Comparison of ENCODE assay signal across 8 cellular contexts in the genomic region with DNA sequence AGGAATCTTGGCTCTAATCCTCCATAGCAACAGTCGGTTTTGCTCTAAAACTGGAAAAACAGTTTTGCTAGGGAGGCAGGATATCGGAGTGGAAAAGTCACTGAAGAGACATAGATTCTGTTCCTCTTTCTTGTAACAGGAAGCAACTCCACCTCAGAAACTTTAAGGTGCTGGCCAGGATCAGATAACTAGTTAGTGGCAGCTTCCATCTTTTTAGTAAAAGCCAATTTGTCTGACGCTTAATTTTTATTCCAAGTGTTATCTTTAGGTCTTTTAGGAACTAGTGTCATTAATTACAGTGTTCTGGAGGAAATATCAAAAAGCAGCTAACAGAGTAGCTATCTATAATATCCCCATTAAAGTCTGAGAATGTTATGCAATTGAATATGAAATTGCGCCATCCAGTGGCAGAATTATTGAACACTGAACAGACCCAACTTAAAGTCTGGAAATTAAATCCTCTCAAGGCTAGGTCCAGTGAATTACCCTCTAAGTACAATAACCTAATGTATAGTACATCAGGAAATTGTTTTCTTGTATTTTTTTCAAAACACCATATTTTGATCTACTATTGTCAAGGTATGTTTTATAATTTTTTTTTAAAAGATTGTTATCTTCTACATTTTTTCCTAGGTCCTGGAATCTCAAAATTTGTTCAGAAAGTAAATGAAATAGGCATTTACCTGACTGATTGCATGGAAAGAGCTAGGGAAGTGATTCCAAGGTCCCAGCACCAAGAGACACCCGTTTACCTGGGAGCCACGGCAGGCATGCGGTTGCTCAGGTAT.
DNase-seq lines count a peak whose midpoint lies in the region; ATAC-seq and TF ChIP-seq lines count a peak whose summit lies in the region.

No MANE protein-coding gene starts in this region.

- H3K36me3 ChIP-seq in lung (ENCODE audit: control insufficient read depth in 2 of 2, insufficient read depth in 2 of 2, low read length in 2 of 2) (no peaks in the 10 kb centered on the region), transverse colon (no peaks in the 10 kb centered on the region)

- H3K4me1 Mint-ChIP-seq in IgD-negative memory B cell = peaks cover 39 to 45% (median 40%) of the 10 kb centered on the region in 3 donors
- peaks cover 43% of the 10 kb centered on the region for H3K4me1 Mint-ChIP-seq in dendritic cell treated with granulocyte-macrophage colony-stimulating factor and Interleukin-4, amounts not matched to agents 40 ng/mL and 50 ng/mL, for 4 days (ENCODE audit: low read depth)

- 33 to 35% methylated on average over 7 of the region's 7 CpGs for WGBS in lung, 2 donors
- WGBS in transverse colon (ENCODE audit: low coverage in 1 of 2), 2 donors = 15 to 38% methylated on average over 4 to 7 of the region's 7 CpGs

- in situ Hi-C loops in GM13976 (cut with MboI; ENCODE audit: low sequenced_read_pairs, unreplicated experiment) (no loop called here), transverse colon (cut with MboI; ENCODE audit: low pct_ligation_motif_present in 1 of 4, low pct_unique_long_range_greater_than_20kb in 1 of 4, low sequenced_read_pairs in 3 of 4) (loop anchor here (5.0 to 25.0 kb wide), 5 partner anchors 145 to 455 kb away; partner anchors contain the start of gene TCTN3 (in 2 of the 4))

- peaks cover 2% of the 10 kb centered on the region for H3K36me3 Mint-ChIP-seq in IgD-negative memory B cell
- H3K36me3 Mint-ChIP-seq in dendritic cell treated with granulocyte-macrophage colony-stimulating factor and Interleukin-4, amounts not matched to agents 40 ng/mL and 50 ng/mL, for 4 days (ENCODE audit: low read depth) = peaks cover 52% of the 10 kb centered on the region

- peak; percentile 82 for DNase-seq in CD1c-positive myeloid dendritic cell (ENCODE audit: extremely low spot score)
- no peak for DNase-seq in GM13976 (ENCODE audit: low spot score)
- DNase-seq in SKM-1 (lab: John Stamatoyannopoulos, UW; ENCODE audit: unreplicated experiment) = peak; percentile 82
- no peak for DNase-seq in lung (ENCODE audit: low spot score)
- peak; percentile 44 for DNase-seq in transverse colon
- no peak for DNase-seq in occipital lobe (lab: John Stamatoyannopoulos, UW)

- no peak for TF ChIP-seq POLR2A in transverse colon (IDR thresholded peaks at IDR 0.05)

- peaks cover 0 to 2% of the 10 kb centered on the region in 2 donors for H3K9me3 ChIP-seq in lung (ENCODE audit: control insufficient read depth in 2 of 2, insufficient read depth in 1 of 2, low read length in 1 of 2)
- no peaks in the 10 kb centered on the region for H3K9me3 ChIP-seq in transverse colon

- H3K4me1 ChIP-seq in lung (ENCODE audit: control insufficient read depth in 2 of 2, insufficient read depth in 2 of 2, low read length in 2 of 2) (peaks cover 0 to 1% of the 10 kb centered on the region in 2 donors), transverse colon (peaks cover 3 to 30% (median 11%) of the 10 kb centered on the region in 4 donors)

- H3K4me3 ChIP-seq in lung = no peak overlapping the region
- H3K4me3 ChIP-seq in transverse colon = no peak overlapping the region

- intact Hi-C loops in dendritic cell treated with granulocyte-macrophage colony-stimulating factor and Interleukin-4, amounts not matched to agents 40 ng/mL and 50 ng/mL, for 4 days (cut with micrococcal nuclease) = loop anchor here (1.0 to 5.0 kb wide), 2 partner anchors 85 to 148 kb away; partner anchors contain the start of gene ENTPD1
- intact Hi-C loops in transverse colon (cut with DNase I; ENCODE audit: low total_unique reads) = no loop called here

- H3K27me3 ChIP-seq in lung (ENCODE audit: control insufficient read depth, insufficient read depth) = no peaks in the 10 kb centered on the region
- no peaks in the 10 kb centered on the region for H3K27me3 ChIP-seq in transverse colon

- H3K27me3 Mint-ChIP-seq in IgD-negative memory B cell = no peaks in the 10 kb centered on the region
- no peaks in the 10 kb centered on the region for H3K27me3 Mint-ChIP-seq in dendritic cell treated with granulocyte-macrophage colony-stimulating factor and Interleukin-4, amounts not matched to agents 40 ng/mL and 50 ng/mL, for 4 days

- H3K9me3 Mint-ChIP-seq in IgD-negative memory B cell = no peaks in the 10 kb centered on the region
- no peaks in the 10 kb centered on the region for H3K9me3 Mint-ChIP-seq in dendritic cell treated with granulocyte-macrophage colony-stimulating factor and Interleukin-4, amounts not matched to agents 40 ng/mL and 50 ng/mL, for 4 days

- no peak for TF ChIP-seq EP300 in transverse colon (IDR thresholded peaks at IDR 0.05; ENCODE audit: low read depth)

- peak overlapping the region; percentile 66 to 93 (median 80) for H3K4me3 Mint-ChIP-seq in IgD-negative memory B cell
- no peak overlapping the region for H3K4me3 Mint-ChIP-seq in dendritic cell treated with granulocyte-macrophage colony-stimulating factor and Interleukin-4, amounts not matched to agents 40 ng/mL and 50 ng/mL, for 4 days

- peak overlapping the region; percentile 45 to 73 for H3K27ac ChIP-seq in lung (ENCODE audit: low read depth in 1 of 2, low read length in 1 of 2)
- H3K27ac ChIP-seq in transverse colon = peak overlapping the region; percentile 30 to 56 (median 42)

- H3K27ac Mint-ChIP-seq in IgD-negative memory B cell = peak overlapping the region; percentile 93 to 96 (median 94)
- peak overlapping the region; percentile 71 for H3K27ac Mint-ChIP-seq in dendritic cell treated with granulocyte-macrophage colony-stimulating factor and Interleukin-4, amounts not matched to agents 40 ng/mL and 50 ng/mL, for 4 days

- TF ChIP-seq CTCF in GM13976 (IDR thresholded peaks at IDR 0.05; ENCODE audit: borderline replicate concordance, control extremely low read depth, extremely low read depth, insufficient read depth, missing control alignments) (peak; percentile 51), lung (IDR thresholded peaks at IDR 0.05; ENCODE audit: control extremely low read depth, extremely low read depth) (peak; percentile 55), transverse colon (IDR thresholded peaks at IDR 0.05) (peak; percentile 65 to 84 (median 73))

- ATAC-seq in lung (ENCODE audit: insufficient read depth, low FRiP score) = no peak

Comparison
In these comparisons a context has a peak if more than half of its experiments do, and no peak if none do; other contexts are left out.
1. DNase-seq: peak in CD1c-positive myeloid dendritic cell (single experiment), SKM-1 (single experiment) and transverse colon (single experiment); none in GM13976 (single experiment), lung (single experiment) and occipital lobe (single experiment).
2. Peak in every context shown above with its lines, with median percentiles within 50 percentile points of each other: CTCF ChIP-seq.